In the genomic region with DNA sequence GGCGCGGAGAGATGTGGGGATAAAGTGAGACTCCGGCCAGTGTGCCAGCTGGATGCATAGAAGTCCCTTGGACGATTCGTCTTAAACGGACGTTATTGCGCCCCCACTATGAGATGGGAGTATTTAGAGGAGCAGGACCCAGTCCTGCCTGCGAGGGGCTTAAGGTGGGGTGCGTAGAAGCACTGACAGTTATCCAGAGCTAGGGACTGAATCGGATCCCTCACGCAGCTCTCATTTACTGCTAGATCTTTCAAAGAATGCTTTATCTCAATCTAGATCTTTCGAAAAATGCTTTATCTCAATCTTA, we compare ENCODE assay signal across 8 cellular contexts. TPM values are rescaled to one million over a fixed set of nuclear protein-coding genes. Genes with fewer than 3 reads are reported as not detected.
DNase-seq lines count a peak whose midpoint lies in the region; ATAC-seq and TF ChIP-seq lines count a peak whose summit lies in the region.

No MANE protein-coding gene starts in this region.

- H3K4me1 ChIP-seq in hepatocyte (ENCODE audit: insufficient read depth): peaks cover 16% of the 10 kb centered on the region

- H2AFZ ChIP-seq in hepatocyte: no peak overlapping the region

- H3K4me3 ChIP-seq in H7 (ENCODE audit: insufficient read depth, low read depth, low read length) (peak overlapping the region; percentile 78), hepatocyte (peak overlapping the region; percentile 66)

- no peaks in the 10 kb centered on the region for H3K9me3 ChIP-seq in hepatocyte (ENCODE audit: low read depth)

- H3K79me2 ChIP-seq in hepatocyte: no peaks in the 10 kb centered on the region

- H3K36me3 ChIP-seq in H7 (replicated peaks; ENCODE audit: control insufficient read depth, insufficient read depth, low read length) (no peaks in the 10 kb centered on the region), hepatocyte (replicated peaks; ENCODE audit: insufficient read depth, low read depth) (no peaks in the 10 kb centered on the region)

- POLR2A ChIA-PET in WTC11 (lab: Charles Lee): no interaction called here

- peaks cover 60% of the 10 kb centered on the region for H3K4me1 Mint-ChIP-seq in Calu3 (ENCODE audit: low read depth, unreplicated experiment)
- peaks cover 13% of the 10 kb centered on the region for H3K4me1 Mint-ChIP-seq in WTC11
- peaks cover 78% of the 10 kb centered on the region for H3K4me1 Mint-ChIP-seq in stimulated activated naive CD8-positive, alpha-beta T cell treated with anti-CD3 and anti-CD28 coated beads, Interleukin-15, Interleukin-2, amounts not matched to agents 100 ng/mL and 50 ng/mL, for 24 hours (ENCODE audit: low read depth)

- peaks cover 52% of the 10 kb centered on the region for H3K27me3 ChIP-seq in H7 (ENCODE audit: control insufficient read depth, insufficient read depth, low read length)
- peaks cover 48% of the 10 kb centered on the region for H3K27me3 ChIP-seq in hepatocyte

- WGBS in hepatocyte (ENCODE audit: low lambda C conversion rate, missing lambda C conversion rate): 10% methylated on average over 13 of the region's 13 CpGs

- ATAC-seq in WTC11 (peak; percentile 12), GM18520 (IDR thresholded peaks at IDR 0.05; ENCODE audit: unreplicated experiment) (no peak)

- intact Hi-C loops in Calu3 (cut with micrococcal nuclease; ENCODE audit: unreplicated experiment): loop anchor here (2.0 kb wide), 1 partner anchor 32 kb away; no protein-coding TSS in a partner anchor

- no peaks in the 10 kb centered on the region for H3K9me3 Mint-ChIP-seq in Calu3 (ENCODE audit: low read depth, unreplicated experiment)
- H3K9me3 Mint-ChIP-seq in WTC11: no peaks in the 10 kb centered on the region
- no peaks in the 10 kb centered on the region for H3K9me3 Mint-ChIP-seq in stimulated activated naive CD8-positive, alpha-beta T cell treated with anti-CD3 and anti-CD28 coated beads, Interleukin-15, Interleukin-2, amounts not matched to agents 100 ng/mL and 50 ng/mL, for 24 hours

- peaks cover 27% of the 10 kb centered on the region for H3K36me3 Mint-ChIP-seq in Calu3 (ENCODE audit: insufficient read depth, unreplicated experiment)
- H3K36me3 Mint-ChIP-seq in WTC11: no peaks in the 10 kb centered on the region
- H3K36me3 Mint-ChIP-seq in stimulated activated naive CD8-positive, alpha-beta T cell treated with anti-CD3 and anti-CD28 coated beads, Interleukin-15, Interleukin-2, amounts not matched to agents 100 ng/mL and 50 ng/mL, for 24 hours (ENCODE audit: low read depth): peaks cover 29% of the 10 kb centered on the region

- H4K20me1 ChIP-seq in hepatocyte (ENCODE audit: insufficient read depth, poor library complexity, severe bottlenecking): no peaks in the 10 kb centered on the region

- H3K27me3 Mint-ChIP-seq in Calu3 (ENCODE audit: unreplicated experiment) (no peaks in the 10 kb centered on the region), WTC11 (ENCODE audit: low read depth) (peaks cover 87% of the 10 kb centered on the region)
- H3K27me3 Mint-ChIP-seq in stimulated activated naive CD8-positive, alpha-beta T cell treated with anti-CD3 and anti-CD28 coated beads, Interleukin-15, Interleukin-2, amounts not matched to agents 100 ng/mL and 50 ng/mL, for 24 hours: peaks cover 21% of the 10 kb centered on the region

- peak overlapping the region; percentile 99 for H3K4me3 Mint-ChIP-seq in Calu3 (ENCODE audit: low read depth, unreplicated experiment)
- peak overlapping the region; percentile 80 for H3K4me3 Mint-ChIP-seq in WTC11
- H3K4me3 Mint-ChIP-seq in stimulated activated naive CD8-positive, alpha-beta T cell treated with anti-CD3 and anti-CD28 coated beads, Interleukin-15, Interleukin-2, amounts not matched to agents 100 ng/mL and 50 ng/mL, for 24 hours: peak overlapping the region; percentile 97

- H3K27ac ChIP-seq in hepatocyte: no peak overlapping the region

- DNase-seq in Calu3 (no peak), H7 (peak; percentile 66), WTC11 (ENCODE audit: low spot score) (no peak), hepatocyte (ENCODE audit: low spot score) (no peak), NCI-H82 (lab: John Stamatoyannopoulos, UW) (no peak), NCI-H2196 (lab: John Stamatoyannopoulos, UW; ENCODE audit: unreplicated experiment) (no peak)

- TF ChIP-seq CTCF in Calu3 (IDR thresholded peaks at IDR 0.05; ENCODE audit: unreplicated experiment) (no peak), WTC11 (IDR thresholded peaks at IDR 0.05) (no peak), hepatocyte (IDR thresholded peaks at IDR 0.05; ENCODE audit: poor library complexity) (no peak)

- no peaks in the 10 kb centered on the region for H3K9me2 ChIP-seq in hepatocyte (replicated peaks; ENCODE audit: insufficient read depth)

- no TSS peak for BruUV-seq in Calu3 (replicated peaks; lab: Mats Ljungman, UMichigan)

- peak overlapping the region; percentile 89 for H3K27ac Mint-ChIP-seq in Calu3 (ENCODE audit: unreplicated experiment)
- no peak overlapping the region for H3K27ac Mint-ChIP-seq in WTC11
- H3K27ac Mint-ChIP-seq in stimulated activated naive CD8-positive, alpha-beta T cell treated with anti-CD3 and anti-CD28 coated beads, Interleukin-15, Interleukin-2, amounts not matched to agents 100 ng/mL and 50 ng/mL, for 24 hours: peak overlapping the region; percentile 88

- H3K4me2 ChIP-seq in hepatocyte: peak overlapping the region; percentile 97

- CTCF ChIA-PET in Calu3 (lab: Charles Lee) (interaction anchor here (0.9 to 2.6 kb wide), 4 partner anchors 32 to 90 kb away, joined by 4 to 16 read pairs (median 6); no protein-coding TSS in a partner anchor), WTC11 (lab: Charles Lee) (interaction anchor here (1.0 to 2.6 kb wide), 5 partner anchors 25 to 96 kb away, joined by 3 to 28 read pairs (median 7); no protein-coding TSS in a partner anchor)

TF ChIP-seq in WTC11, 78 proteins besides CTCF, POLR2A, EP300 and RAD21:
- no peak for TF ChIP-seq JAZF1 (CRISPR knock-in tag; IDR thresholded peaks at IDR 0.05)
- TF ChIP-seq, protein P1, sequence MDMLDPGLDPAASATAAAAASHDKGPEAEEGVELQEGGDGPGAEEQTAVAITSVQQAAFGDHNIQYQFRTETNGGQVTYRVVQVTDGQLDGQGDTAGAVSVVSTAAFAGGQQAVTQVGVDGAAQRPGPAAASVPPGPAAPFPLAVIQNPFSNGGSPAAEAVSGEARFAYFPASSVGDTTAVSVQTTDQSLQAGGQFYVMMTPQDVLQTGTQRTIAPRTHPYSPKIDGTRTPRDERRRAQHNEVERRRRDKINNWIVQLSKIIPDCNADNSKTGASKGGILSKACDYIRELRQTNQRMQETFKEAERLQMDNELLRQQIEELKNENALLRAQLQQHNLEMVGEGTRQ (CRISPR knock-in tag; IDR thresholded peaks at IDR 0.05): no peak

RNA-seq across cellular contexts. Expression of a gene that starts 0.6 kb away (rescaled TPM):
- total RNA-seq in Calu3 (2022) (52.8 and 76.5 TPM in 2 replicates), WTC11 (2021) (0.62 to 0.94 TPM (median 0.81 TPM) in 3 replicates), hepatocyte (1.7 and 3.0 TPM in 2 replicates)
- 0.94 and 1.4 TPM in 2 replicates for total RNA-seq in H7 (2014; rRNA removed; shearing (Covaris generic))
- polyA plus RNA-seq in hepatocyte: 1.8 and 2.0 TPM in 2 replicates

Comparison
In these comparisons a context has a peak if more than half of its experiments do, and no peak if none do; other contexts are left out.
1. RNA of a gene that starts 0.6 kb away (total RNA-seq): 52.8 to 76.5 TPM in Calu3; 1.7 to 3.0 TPM in hepatocyte, 0.94 to 1.4 TPM in H7 and 0.62 to 0.94 TPM in WTC11; every median in the first group is over 10 times any median in the second.
2. Peak in every context shown above with its lines, with median percentiles within 50 percentile points of each other: H3K4me3 Mint-ChIP-seq.